10 cellular contexts compared by ENCODE assay signal in genomic region chr3:130850846-130851245, GRCh38. TPM values are rescaled to one million over a fixed set of nuclear protein-coding genes. Genes with fewer than 3 reads are reported as not detected.
DNase-seq lines count a peak whose midpoint lies in the region; ATAC-seq and TF ChIP-seq lines count a peak whose summit lies in the region.
"Had no signal": no experiment of that assay in that cellular context is flagged by ENCODE, and none has a peak within 500 bp of the region (broad histone marks: within the 10 kb centered on the region; RNA-seq: fewer than 3 reads in every experiment).

No MANE protein-coding gene starts in this region.

- H2AFZ ChIP-seq in smooth muscle cell (ENCODE audit: low read depth), result no peak overlapping the region

- POLR2A ChIA-PET in activated CD4-positive, alpha-beta T cell treated with anti-CD3 and anti-CD28 coated beads for 36 hours (lab: Charles Lee), result interaction anchor here (1.2 kb wide), 1 partner anchor 103 kb away, joined by 4 read pairs; no protein-coding TSS in a partner anchor

- H3K4me1 ChIP-seq in smooth muscle cell (ENCODE audit: low read depth) (peaks cover 8% of the 10 kb centered on the region), HAP-1 (peaks cover 3% of the 10 kb centered on the region)
- H3K4me1 ChIP-seq: right lobe of liver had no signal

- peaks cover 21% of the 10 kb centered on the region for H3K4me1 Mint-ChIP-seq in activated CD4-positive, alpha-beta T cell treated with anti-CD3 and anti-CD28 coated beads for 36 hours

- no peaks in the 10 kb centered on the region for H4K20me1 ChIP-seq in smooth muscle cell (ENCODE audit: low read depth)

- no peaks in the 10 kb centered on the region for H3K9me3 Mint-ChIP-seq in activated CD4-positive, alpha-beta T cell treated with anti-CD3 and anti-CD28 coated beads for 36 hours (ENCODE audit: low read depth)

- H3K4me3 ChIP-seq in smooth muscle cell (no peak overlapping the region), HAP-1 (no peak overlapping the region)
- H3K4me3 ChIP-seq: right lobe of liver had no signal

- H3K27ac Mint-ChIP-seq in activated CD4-positive, alpha-beta T cell treated with anti-CD3 and anti-CD28 coated beads for 36 hours, result peak overlapping the region; percentile 8

- H3K27ac ChIP-seq in epithelial cell of prostate (peak overlapping the region; percentile 82), smooth muscle cell (ENCODE audit: low read depth) (peak overlapping the region; percentile 76)

- H3K27me3 ChIP-seq in smooth muscle cell (ENCODE audit: low read depth), result peaks cover 22% of the 10 kb centered on the region
- H3K27me3 ChIP-seq in HAP-1 (ENCODE audit: low read depth), result no peaks in the 10 kb centered on the region
- H3K27me3 ChIP-seq: right lobe of liver had no signal

- WGBS in smooth muscle cell (ENCODE audit: low lambda C conversion rate), result 81% methylated on average over 7 of the region's 7 CpGs

- peaks cover 22% of the 10 kb centered on the region for H3K27me3 Mint-ChIP-seq in activated CD4-positive, alpha-beta T cell treated with anti-CD3 and anti-CD28 coated beads for 36 hours

- no peaks in the 10 kb centered on the region for H3K79me2 ChIP-seq in smooth muscle cell (ENCODE audit: low read depth)

- TF ChIP-seq CTCF in smooth muscle cell (IDR thresholded peaks at IDR 0.05; ENCODE audit: borderline replicate concordance, insufficient read depth, poor library complexity, severe bottlenecking), result no peak

- H3K9me3 ChIP-seq in smooth muscle cell (replicated peaks; ENCODE audit: low read depth), result no peaks in the 10 kb centered on the region
- no peaks in the 10 kb centered on the region for H3K9me3 ChIP-seq in HAP-1
- H3K9me3 ChIP-seq: right lobe of liver had no signal

- in situ Hi-C loops in HAP-1 (cut with MboI; ENCODE audit: low sequenced_read_pairs), result no loop called here

- peaks cover 4% of the 10 kb centered on the region for H3F3A ChIP-seq in smooth muscle cell (ENCODE audit: low read depth)

- H3K36me3 ChIP-seq in smooth muscle cell (ENCODE audit: low read depth), result no peaks in the 10 kb centered on the region
- H3K36me3 ChIP-seq in HAP-1 (replicated peaks), result no peaks in the 10 kb centered on the region
- H3K36me3 ChIP-seq: right lobe of liver had no signal

- CTCF ChIA-PET in activated CD4-positive, alpha-beta T cell treated with anti-CD3 and anti-CD28 coated beads for 36 hours (lab: Charles Lee), result interaction anchor here (1.1 to 2.3 kb wide), 5 partner anchors 40 to 104 kb away, joined by 3 to 11 read pairs (median 9); partner anchors contain the start of genes ATP2C1 and PIK3R4

- no peak for ATAC-seq in activated CD4-positive, alpha-beta T cell treated with anti-CD3 and anti-CD28 coated beads for 36 hours
- no peak for ATAC-seq in HG02798 (IDR thresholded peaks at IDR 0.05; ENCODE audit: poor library complexity, unreplicated experiment)

- H3K36me3 Mint-ChIP-seq in activated CD4-positive, alpha-beta T cell treated with anti-CD3 and anti-CD28 coated beads for 36 hours (ENCODE audit: low read depth), result no peaks in the 10 kb centered on the region

- no peak for DNase-seq in activated CD4-positive, alpha-beta T cell treated with anti-CD3 and anti-CD28 coated beads for 36 hours
- DNase-seq in activated CD4-positive, alpha-beta T cell treated with anti-CD3 and anti-CD28 coated beads, Interleukin-2, amount 50 U/mL, for 4 hours, result no peak
- peak; percentile 73 for DNase-seq in OCI-M1 (lab: John Stamatoyannopoulos, UW)
- no peak for DNase-seq in epithelial cell of prostate (ENCODE audit: low read depth, low spot score)
- no peak for DNase-seq in smooth muscle cell (lab: John Stamatoyannopoulos, UW; ENCODE audit: unreplicated experiment)
- DNase-seq in anterior cingulate cortex (lab: John Stamatoyannopoulos, UW), result no peak
- DNase-seq in HAP-1 (ENCODE audit: low spot score in 2 of 2), result no peak
- DNase-seq: activated gamma-delta T cell treated with Interleukin-2 at 50 U/mL for 16 hours, right lobe of liver had no signal

- peak overlapping the region; percentile 26 for H3K4me3 Mint-ChIP-seq in activated CD4-positive, alpha-beta T cell treated with anti-CD3 and anti-CD28 coated beads for 36 hours

- peak overlapping the region; percentile 71 for H3K9ac ChIP-seq in smooth muscle cell (ENCODE audit: low read depth)

- intact Hi-C loops in activated CD4-positive, alpha-beta T cell treated with anti-CD3 and anti-CD28 coated beads for 36 hours (cut with DNase I, micrococcal nuclease), result loop anchor here (1.0 to 5.0 kb wide), 4 partner anchors 42 to 105 kb away; partner anchors contain the start of gene PIK3R4 (in 1 of the 2)

- peak overlapping the region; percentile 69 for H3K4me2 ChIP-seq in smooth muscle cell

RNA-seq across cellular contexts. Expression of gene ATP2C1, which starts 43.0 kb away (rescaled TPM):
- total RNA-seq in activated CD4-positive, alpha-beta T cell treated with anti-CD3 and anti-CD28 coated beads for 36 hours, result 10 to 100 TPM; 47.4 to 48.5 TPM
- total RNA-seq in smooth muscle cell, result 85.9 and 118 TPM in 2 replicates
- polyA plus RNA-seq in smooth muscle cell, result 36.0 and 43.2 TPM in 2 replicates
